ENCODE assay signal across 30 cellular contexts in the genomic region with DNA sequence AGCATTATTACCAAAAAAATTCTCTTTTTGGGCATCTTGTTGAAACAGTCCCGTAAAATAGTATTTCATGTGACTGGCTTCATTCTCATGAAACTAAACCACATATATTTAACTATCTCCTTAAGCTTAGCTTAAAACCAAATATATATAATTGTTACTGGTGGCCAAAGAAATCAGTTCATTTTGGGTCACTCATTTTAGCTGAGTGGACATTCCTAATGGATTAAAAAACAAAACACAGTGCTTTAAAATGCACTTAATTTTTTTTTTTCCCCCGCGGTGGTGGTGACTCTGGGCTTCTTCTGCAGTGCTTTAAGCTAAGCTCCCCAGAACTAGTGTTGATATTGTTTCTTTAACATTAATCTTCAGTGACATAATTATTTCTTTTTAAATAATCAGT.
DNase-seq lines count a peak whose midpoint lies in the region; ATAC-seq, FAIRE-seq and TF ChIP-seq lines count a peak whose summit lies in the region.
"Had no signal": no experiment of that assay in that cellular context is flagged by ENCODE, and none has a peak within 500 bp of the region (broad histone marks: within the 10 kb centered on the region; RNA-seq: fewer than 3 reads in every experiment).

No MANE protein-coding gene starts in this region.

- H3K4me3 Mint-ChIP-seq in osteocyte (ENCODE audit: unreplicated experiment): no peak overlapping the region
- H3K4me3 Mint-ChIP-seq: CD4-positive, alpha-beta memory T cell had no signal

- no peak overlapping the region for H3K27ac ChIP-seq in A549
- H3K27ac ChIP-seq in WERI-Rb-1: peak overlapping the region; percentile 51
- H3K27ac ChIP-seq: HL-60 had no signal

- TF ChIP-seq POLR2A in A549 (IDR thresholded peaks at IDR 0.05; ENCODE audit: low read length): no peak

- TF ChIP-seq CTCF in A549 (IDR thresholded peaks at IDR 0.05) (no peak), WERI-Rb-1 (IDR thresholded peaks at IDR 0.05; ENCODE audit: low read depth, low read length) (no peak), fibroblast of villous mesenchyme (IDR thresholded peaks at IDR 0.05; ENCODE audit: insufficient read depth, low read depth, low read length) (no peak), osteocyte (IDR thresholded peaks at IDR 0.05) (no peak)

- H3K27me3 ChIP-seq in WERI-Rb-1 (ENCODE audit: insufficient read depth, low read depth, severe bottlenecking): no peaks in the 10 kb centered on the region

- POLR2A ChIA-PET in A549 (lab: Yijun Ruan, JAX): no interaction called here

- ATAC-seq in A549: no peak

- peaks cover 4% of the 10 kb centered on the region for H3K9me3 Mint-ChIP-seq in osteocyte (ENCODE audit: unreplicated experiment)

- peaks cover 10% of the 10 kb centered on the region for H3K36me3 Mint-ChIP-seq in osteocyte (ENCODE audit: unreplicated experiment)
- H3K36me3 Mint-ChIP-seq: CD4-positive, alpha-beta memory T cell had no signal

- TF ChIP-seq EP300 in A549 (IDR thresholded peaks at IDR 0.05): no peak

- TF ChIP-seq RAD21 in A549 (conservative IDR thresholded peaks at IDR 0.05 in 1 of 2, IDR thresholded peaks at IDR 0.05 in 1 of 2): no peak

- peaks cover 55% of the 10 kb centered on the region for H3K4me1 Mint-ChIP-seq in osteocyte (ENCODE audit: unreplicated experiment)
- H3K4me1 Mint-ChIP-seq: CD4-positive, alpha-beta memory T cell had no signal

- H3K4me3 ChIP-seq in A549: no peak overlapping the region
- peak overlapping the region; percentile 20 for H3K4me3 ChIP-seq in WERI-Rb-1 (ENCODE audit: low read depth, low read length)
- no peak overlapping the region for H3K4me3 ChIP-seq in fibroblast of villous mesenchyme (ENCODE audit: low read depth, low read length)

- H3K9me3 ChIP-seq in A549 (no peaks in the 10 kb centered on the region), WERI-Rb-1 (ENCODE audit: severe bottlenecking) (no peaks in the 10 kb centered on the region)
- H3K9me3 ChIP-seq: SK-N-SH had no signal

- no peak for FAIRE-seq in A549 (lab: Jason Lieb, UNC)
- FAIRE-seq: GM12891, H1 had no signal

- peak overlapping the region; percentile 62 for H3K27ac Mint-ChIP-seq in osteocyte (ENCODE audit: unreplicated experiment)
- H3K27ac Mint-ChIP-seq: CD4-positive, alpha-beta memory T cell had no signal

- WGBS in A549 (ENCODE audit: missing lambda C conversion rate): 54% methylated on average over 3 of the region's 3 CpGs

- H3K36me3 ChIP-seq in WERI-Rb-1: peaks cover 4% of the 10 kb centered on the region; the same call in 1 of the 2 replicates

- no peak overlapping the region for H3K4me2 ChIP-seq in A549
- H3K4me2 ChIP-seq: SK-N-SH had no signal

- H3K27me3 Mint-ChIP-seq in osteocyte (ENCODE audit: unreplicated experiment): no peaks in the 10 kb centered on the region

- CTCF ChIA-PET in A549 (lab: Yijun Ruan, JAX): no interaction called here

- H3K4me1 ChIP-seq in A549: peaks cover 6% of the 10 kb centered on the region; the same call in 1 of the 3 replicates

- DNase-seq in A549 (ENCODE audit: low read depth in 1 of 2, low spot score in 1 of 2) (no peak), WERI-Rb-1 (no peak), fibroblast of villous mesenchyme (ENCODE audit: low read depth) (peak; percentile 44), osteocyte (ENCODE audit: extremely low spot score, unreplicated experiment) (no peak), ecto neural progenitor cell (ENCODE audit: low spot score) (no peak), HuH-7 (ENCODE audit: low spot score) (no peak), HPDE6-E6E7 (ENCODE audit: extremely low spot score) (no peak), dermis blood vessel endothelial cell (no peak)
- DNase-seq: AML-193; C1 segment of cervical spinal cord; CD4-positive, alpha-beta memory T cell; COR-L47; DMS 273 treated with DMSO at 0.1 percent for 48 hours; DMS79; EL; GF-D8; HCEC 1CT; KBM-7; MV-4-11; NCI-H1105; NCI-H1436 treated with DMSO at 0.1 percent for 48 hours; NCI-H187 treated with DMSO at 0.1 percent for 48 hours; NCI-H2171 treated with DMSO at 0.1 percent for 48 hours; NCI-H345; NCI-H510A treated with DMSO at 0.1 percent for 48 hours; SIG-M5; SK-N-SH had no signal

TF ChIP-seq in A549, 52 proteins besides CTCF, POLR2A, EP300 and RAD21:
- TF ChIP-seq RNF2 (IDR thresholded peaks at IDR 0.05; ENCODE audit: borderline replicate concordance, low read depth) (no peak), MAFK (IDR thresholded peaks at IDR 0.05; ENCODE audit: partially characterized antibody) (peak; percentile 11), RCOR1 (IDR thresholded peaks at IDR 0.05; ENCODE audit: low read depth, low read length) (no peak), ESRRA (IDR thresholded peaks at IDR 0.05; ENCODE audit: borderline replicate concordance, low read length) (no peak)
